Comparison of ENCODE assay signal across 2 cellular contexts in genomic region chr9:136372561-136373299, GRCh38.
A peak's percentile ranks its signal among the peaks of the same experiment; 100 is the strongest.
TF ChIP-seq lines count a peak whose summit lies in the region.

No MANE protein-coding gene starts in this region.

TF ChIP-seq in A549, 52 proteins besides CTCF, POLR2A, EP300 and RAD21:
- TF ChIP-seq MAX (IDR thresholded peaks at IDR 0.05) (0 out of 2 replicates have a peak, but pooled peaks have one; percentile 17), CEBPB (IDR thresholded peaks at IDR 0.05) (peak in 1 of 2 experiments; percentile 52; a peak in 2 of 4 replicates), JUNB (IDR thresholded peaks at IDR 0.05) (no peak)

TF ChIP-seq in SK-N-SH treated with all-trans-retinoic acid at 6 μM for 48 hours, 23 proteins besides CTCF, POLR2A, EP300 and RAD21 (continued from another document):
- TF ChIP-seq CSRNP3 (CRISPR knock-in tag; IDR thresholded peaks at IDR 0.05) (no peak), ZNF70 (CRISPR knock-in tag; IDR thresholded peaks at IDR 0.05) (no peak), ESRRG (CRISPR knock-in tag; IDR thresholded peaks at IDR 0.05) (no peak), ARNTL (CRISPR knock-in tag; IDR thresholded peaks at IDR 0.05; ENCODE audit: borderline replicate concordance, low read depth) (no peak), RARB (CRISPR knock-in tag; IDR thresholded peaks at IDR 0.05) (no peak), OSR1 (CRISPR knock-in tag; IDR thresholded peaks at IDR 0.05) (no peak), ZNF565 (CRISPR knock-in tag; conservative IDR thresholded peaks at IDR 0.05; ENCODE audit: low read depth) (no peak), CREB5 (CRISPR knock-in tag; IDR thresholded peaks at IDR 0.05; ENCODE audit: low read depth) (no peak), POU6F1 (CRISPR knock-in tag; IDR thresholded peaks at IDR 0.05; ENCODE audit: borderline replicate concordance, low read depth) (no peak), SNAI2 (CRISPR knock-in tag; IDR thresholded peaks at IDR 0.05) (no peak), TOX (CRISPR knock-in tag; IDR thresholded peaks at IDR 0.05; ENCODE audit: borderline replicate concordance) (no peak), ZC3H10 (CRISPR knock-in tag; IDR thresholded peaks at IDR 0.05) (no peak), TSHZ2 (CRISPR knock-in tag; IDR thresholded peaks at IDR 0.05) (no peak), ISL1 (CRISPR knock-in tag; IDR thresholded peaks at IDR 0.05) (no peak), TCF4 (CRISPR knock-in tag; IDR thresholded peaks at IDR 0.05; ENCODE audit: borderline replicate concordance) (no peak), PATZ1 (CRISPR knock-in tag; IDR thresholded peaks at IDR 0.05; ENCODE audit: borderline replicate concordance) (no peak), ZFP3 (CRISPR knock-in tag; IDR thresholded peaks at IDR 0.05) (no peak), ZNF8 (CRISPR knock-in tag; IDR thresholded peaks at IDR 0.05) (no peak)
TF ChIP-seq in SK-N-SH treated with all-trans-retinoic acid at 6 μM for 48 hours: peak in this region for 0.
